In the genomic region with DNA sequence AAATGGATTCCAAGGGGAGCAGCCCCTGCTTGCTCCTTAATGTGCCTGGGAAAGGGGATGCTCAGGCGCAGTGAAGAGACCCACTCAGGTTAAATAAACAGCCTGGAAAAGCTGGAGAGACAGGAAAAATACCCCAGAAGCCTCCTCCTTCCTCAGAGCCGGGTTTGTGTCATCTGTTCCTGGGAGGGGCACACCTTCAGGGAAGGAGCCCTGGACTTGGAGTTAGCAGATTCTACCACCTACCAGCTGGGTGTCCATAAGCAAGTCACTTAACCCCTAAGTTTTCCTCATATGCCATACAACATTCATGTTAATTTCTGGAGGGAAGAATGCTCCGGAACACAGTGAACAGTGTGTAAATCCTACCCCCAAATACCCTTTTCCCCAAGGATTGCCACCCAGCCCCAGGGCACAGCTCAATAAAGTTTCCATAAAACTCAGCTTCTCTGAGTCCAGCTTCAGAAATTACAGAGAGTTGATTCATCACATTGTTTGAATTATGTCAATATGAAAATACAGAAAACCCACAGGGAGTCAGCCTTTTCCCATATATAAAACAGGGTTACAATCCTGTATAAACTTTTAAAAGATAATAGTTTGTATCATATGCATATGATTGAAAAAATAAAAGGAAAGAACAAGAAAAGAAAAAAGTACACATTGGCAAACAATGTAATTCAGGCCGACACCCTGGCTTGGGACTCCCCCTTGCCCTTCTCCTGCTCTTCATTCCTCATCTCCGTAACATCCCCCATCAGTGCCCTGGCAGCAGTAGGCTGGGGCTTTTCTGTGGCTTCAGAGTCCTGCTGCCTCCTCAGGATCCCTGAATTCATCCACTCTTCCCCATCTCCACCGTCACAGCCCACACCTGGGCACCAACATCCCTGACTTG, we compare ENCODE assay signal across 1 cellular context.
TF ChIP-seq lines count a peak whose summit lies in the region.

No MANE protein-coding gene starts in this region.

TF ChIP-seq in IMR-90, 13 proteins besides CTCF, POLR2A, EP300 and RAD21:
- TF ChIP-seq SMC3 (IDR thresholded peaks at IDR 0.05; ENCODE audit: low read depth, low read length): peak; percentile 32; the same call in 1 of the 2 replicates
- TF ChIP-seq MAZ (IDR thresholded peaks at IDR 0.05; ENCODE audit: borderline replicate concordance, low read depth, low read length): no peak
